ENCODE assay signal across 1 cellular context in the genomic region with DNA sequence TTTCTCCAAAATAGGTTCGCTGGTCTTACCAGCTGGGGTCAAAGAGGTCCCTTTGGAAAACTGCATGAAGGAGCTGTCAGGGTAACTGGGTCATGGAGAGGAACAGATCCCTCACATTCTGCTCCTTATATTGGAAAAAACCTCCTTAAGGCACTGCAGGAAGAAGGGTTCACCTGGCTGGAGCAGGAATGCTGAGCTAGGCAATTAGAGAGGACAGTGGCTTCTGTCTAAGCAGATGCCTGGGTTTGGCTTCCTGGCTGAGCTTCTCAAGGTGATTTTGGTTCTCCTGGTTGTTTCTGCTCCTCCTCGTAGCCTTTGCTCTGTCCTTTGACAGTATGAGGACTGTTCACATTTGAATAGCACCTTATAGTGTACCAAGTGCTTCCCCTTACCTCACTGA.
TF ChIP-seq lines count a peak whose summit lies in the region.

No MANE protein-coding gene starts in this region.

TF ChIP-seq in K562, 482 proteins besides CTCF, POLR2A, EP300 and RAD21 (continued from another document):
- no peak for TF ChIP-seq TOE1 (IDR thresholded peaks at IDR 0.05; ENCODE audit: borderline replicate concordance)
- TF ChIP-seq TOE1 (CRISPR knock-in tag; IDR thresholded peaks at IDR 0.05; ENCODE audit: borderline replicate concordance, low read depth): no peak
- TF ChIP-seq, protein P1, sequence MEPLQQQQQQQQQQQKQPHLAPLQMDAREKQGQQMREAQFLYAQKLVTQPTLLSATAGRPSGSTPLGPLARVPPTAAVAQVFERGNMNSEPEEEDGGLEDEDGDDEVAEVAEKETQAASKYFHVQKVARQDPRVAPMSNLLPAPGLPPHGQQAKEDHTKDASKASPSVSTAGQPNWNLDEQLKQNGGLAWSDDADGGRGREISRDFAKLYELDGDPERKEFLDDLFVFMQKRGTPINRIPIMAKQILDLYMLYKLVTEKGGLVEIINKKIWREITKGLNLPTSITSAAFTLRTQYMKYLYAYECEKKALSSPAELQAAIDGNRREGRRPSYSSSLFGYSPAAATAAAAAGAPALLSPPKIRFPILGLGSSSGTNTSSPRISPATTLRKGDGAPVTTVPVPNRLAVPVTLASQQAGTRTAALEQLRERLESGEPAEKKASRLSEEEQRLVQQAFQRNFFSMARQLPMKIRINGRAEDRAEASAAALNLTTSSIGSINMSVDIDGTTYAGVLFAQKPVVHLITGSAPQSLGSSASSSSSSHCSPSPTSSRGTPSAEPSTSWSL (CRISPR knock-in tag; IDR thresholded peaks at IDR 0.05; ENCODE audit: borderline replicate concordance): no peak
- peak; percentile 71 for TF ChIP-seq ZNF316 (IDR thresholded peaks at IDR 0.05)
- TF ChIP-seq C11orf30 (IDR thresholded peaks at IDR 0.05; ENCODE audit: low read depth): peak; percentile 69
- TF ChIP-seq HCFC1 (IDR thresholded peaks at IDR 0.05; ENCODE audit: low read depth, low read length): no peak
- peak; percentile 50 for TF ChIP-seq MAFF (IDR thresholded peaks at IDR 0.05; ENCODE audit: low read length)
- TF ChIP-seq, protein P2, sequence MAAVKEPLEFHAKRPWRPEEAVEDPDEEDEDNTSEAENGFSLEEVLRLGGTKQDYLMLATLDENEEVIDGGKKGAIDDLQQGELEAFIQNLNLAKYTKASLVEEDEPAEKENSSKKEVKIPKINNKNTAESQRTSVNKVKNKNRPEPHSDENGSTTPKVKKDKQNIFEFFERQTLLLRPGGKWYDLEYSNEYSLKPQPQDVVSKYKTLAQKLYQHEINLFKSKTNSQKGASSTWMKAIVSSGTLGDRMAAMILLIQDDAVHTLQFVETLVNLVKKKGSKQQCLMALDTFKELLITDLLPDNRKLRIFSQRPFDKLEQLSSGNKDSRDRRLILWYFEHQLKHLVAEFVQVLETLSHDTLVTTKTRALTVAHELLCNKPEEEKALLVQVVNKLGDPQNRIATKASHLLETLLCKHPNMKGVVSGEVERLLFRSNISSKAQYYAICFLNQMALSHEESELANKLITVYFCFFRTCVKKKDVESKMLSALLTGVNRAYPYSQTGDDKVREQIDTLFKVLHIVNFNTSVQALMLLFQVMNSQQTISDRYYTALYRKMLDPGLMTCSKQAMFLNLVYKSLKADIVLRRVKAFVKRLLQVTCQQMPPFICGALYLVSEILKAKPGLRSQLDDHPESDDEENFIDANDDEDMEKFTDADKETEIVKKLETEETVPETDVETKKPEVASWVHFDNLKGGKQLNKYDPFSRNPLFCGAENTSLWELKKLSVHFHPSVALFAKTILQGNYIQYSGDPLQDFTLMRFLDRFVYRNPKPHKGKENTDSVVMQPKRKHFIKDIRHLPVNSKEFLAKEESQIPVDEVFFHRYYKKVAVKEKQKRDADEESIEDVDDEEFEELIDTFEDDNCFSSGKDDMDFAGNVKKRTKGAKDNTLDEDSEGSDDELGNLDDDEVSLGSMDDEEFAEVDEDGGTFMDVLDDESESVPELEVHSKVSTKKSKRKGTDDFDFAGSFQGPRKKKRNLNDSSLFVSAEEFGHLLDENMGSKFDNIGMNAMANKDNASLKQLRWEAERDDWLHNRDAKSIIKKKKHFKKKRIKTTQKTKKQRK (IDR thresholded peaks at IDR 0.05; ENCODE audit: borderline replicate concordance, low read depth, low read length): no peak
- 0 out of 2 replicates have a peak, but pooled peaks have one; percentile 45 for TF ChIP-seq MAFG (tag; conservative IDR thresholded peaks at IDR 0.05)
